Comparison of ENCODE assay signal across 1 cellular context in genomic region chr10:12348341-12348869, GRCh38.
TF ChIP-seq lines count a peak whose summit lies in the region.

No MANE protein-coding gene starts in this region.

TF ChIP-seq in GM12878, 131 proteins besides CTCF, POLR2A, EP300 and RAD21 (continued from another document and continues in another):
- TF ChIP-seq REST (IDR thresholded peaks at IDR 0.05; ENCODE audit: low read depth, low read length) (no peak), ELK1 (IDR thresholded peaks at IDR 0.05; ENCODE audit: low read depth, low read length) (no peak), RAD51 (IDR thresholded peaks at IDR 0.05) (no peak), PKNOX1 (IDR thresholded peaks at IDR 0.05) (no peak), TCF12 (IDR thresholded peaks at IDR 0.05; ENCODE audit: low read depth, low read length) (no peak), IKZF1 (conservative IDR thresholded peaks at IDR 0.05) (peak; percentile 67), CREB1 (IDR thresholded peaks at IDR 0.05; ENCODE audit: low read depth) (no peak), SP1 (IDR thresholded peaks at IDR 0.05; ENCODE audit: low read depth, low read length) (no peak), TBL1XR1 (IDR thresholded peaks at IDR 0.05; ENCODE audit: low read depth, low read length) (no peak), CBX3 (IDR thresholded peaks at IDR 0.05; ENCODE audit: borderline replicate concordance, low read depth) (no peak), HDGF (IDR thresholded peaks at IDR 0.05) (no peak), DPF2 (IDR thresholded peaks at IDR 0.05) (no peak), POLR2AphosphoS5 (IDR thresholded peaks at IDR 0.05; ENCODE audit: low read length) (no peak; the same call in 1 of the 2 replicates), MYC (IDR thresholded peaks at IDR 0.05; ENCODE audit: insufficient read depth, insufficient read length, insufficient replicate concordance, low read length, severe bottlenecking) (peak; percentile 52), IRF4 (IDR thresholded peaks at IDR 0.05; ENCODE audit: low read depth, low read length) (no peak), CUX1 (IDR thresholded peaks at IDR 0.05; ENCODE audit: insufficient replicate concordance, low read depth, low read length) (no peak), HSF1 (IDR thresholded peaks at IDR 0.05; ENCODE audit: low read depth, low read length) (no peak), ZNF622 (IDR thresholded peaks at IDR 0.05) (no peak), YBX1 (IDR thresholded peaks at IDR 0.05) (no peak), BMI1 (IDR thresholded peaks at IDR 0.05; ENCODE audit: borderline replicate concordance) (no peak), RELA (IDR thresholded peaks at IDR 0.05; ENCODE audit: borderline replicate concordance, partially characterized antibody) (no peak), HDAC6 (IDR thresholded peaks at IDR 0.05; ENCODE audit: unreplicated experiment) (no peak), BACH1 (IDR thresholded peaks at IDR 0.05; ENCODE audit: borderline replicate concordance) (peak; percentile 53; the same call in 1 of the 2 replicates), NFXL1 (IDR thresholded peaks at IDR 0.05; ENCODE audit: borderline replicate concordance) (no peak), ESRRA (IDR thresholded peaks at IDR 0.05; ENCODE audit: low read length) (no peak), KDM1A (IDR thresholded peaks at IDR 0.05; ENCODE audit: borderline replicate concordance) (no peak), SIX5 (IDR thresholded peaks at IDR 0.05; ENCODE audit: low read depth, low read length, severe bottlenecking) (no peak), ZNF24 (IDR thresholded peaks at IDR 0.05) (no peak), E2F8 (IDR thresholded peaks at IDR 0.05; ENCODE audit: low read depth, partially characterized antibody) (no peak), FOS (IDR thresholded peaks at IDR 0.05; ENCODE audit: borderline replicate concordance, extremely low read depth, insufficient read length) (no peak), RBBP5 (conservative IDR thresholded peaks at IDR 0.05) (no peak), HCFC1 (IDR thresholded peaks at IDR 0.05; ENCODE audit: low read length) (no peak), PRDM15 (CRISPR knock-in tag; IDR thresholded peaks at IDR 0.05) (no peak), POU2F2 (IDR thresholded peaks at IDR 0.05; ENCODE audit: borderline replicate concordance, low read depth, low read length) (0 out of 3 replicates have a peak, but pooled peaks have one; percentile 12), ATF3 (IDR thresholded peaks at IDR 0.05; ENCODE audit: borderline replicate concordance, extremely low read depth, low read depth, low read length) (no peak)
